Comparison of ENCODE assay signal across 15 cellular contexts in the genomic region with DNA sequence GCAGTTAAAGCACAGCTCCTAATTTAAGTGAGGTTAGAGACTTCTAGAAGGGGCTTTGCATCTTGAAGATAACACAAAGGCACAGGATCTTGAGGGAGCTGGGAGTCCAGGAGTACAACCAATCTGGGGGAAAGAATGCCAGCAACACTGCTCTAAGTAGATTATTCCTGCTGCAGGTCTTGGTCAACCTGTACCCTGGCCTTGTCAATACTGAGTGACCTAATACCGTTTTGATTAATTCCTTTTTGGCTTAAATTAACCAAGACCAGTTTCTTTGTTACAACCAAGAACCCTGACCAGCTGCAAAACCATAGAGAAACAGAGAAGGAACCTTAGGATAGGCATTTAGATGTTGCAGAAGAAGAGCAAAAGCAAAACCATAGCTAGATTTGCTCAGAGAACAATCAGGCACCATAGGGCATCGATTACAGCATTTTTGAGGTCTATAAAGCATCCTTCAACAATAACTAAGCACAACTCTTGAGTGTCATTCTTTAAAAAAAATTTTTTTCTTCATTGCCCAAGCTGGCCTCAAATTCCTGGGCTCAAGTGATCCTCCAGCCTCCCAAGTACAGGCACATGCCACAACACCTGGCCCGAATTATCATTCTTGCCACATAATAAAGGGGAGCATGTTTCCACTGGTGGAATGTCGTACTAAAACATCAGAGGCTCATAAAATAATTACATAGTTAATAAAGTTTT. TPM values are rescaled to one million over a fixed set of nuclear protein-coding genes. Genes with fewer than 3 reads are reported as not detected.
A peak's percentile ranks its signal among the peaks of the same experiment; 100 is the strongest.
DNase-seq lines count a peak whose midpoint lies in the region; ATAC-seq, FAIRE-seq and TF ChIP-seq lines count a peak whose summit lies in the region.
"Had no signal": no experiment of that assay in that cellular context is flagged by ENCODE, and none has a peak within 500 bp of the region (broad histone marks: within the 10 kb centered on the region; RNA-seq: fewer than 3 reads in every experiment).

No MANE protein-coding gene starts in this region.

- no peak overlapping the region for H3K9ac ChIP-seq in keratinocyte (ENCODE audit: control insufficient read depth, extremely low read depth, insufficient read depth, low read length)
- H3K9ac ChIP-seq: parathyroid adenoma had no signal

- no peak overlapping the region for H3K4me3 Mint-ChIP-seq in activated CD4-positive, alpha-beta memory T cell treated with anti-CD3 and anti-CD28 coated beads for 36 hours
- H3K4me3 Mint-ChIP-seq in activated CD4-positive, alpha-beta memory T cell treated with anti-CD3 and anti-CD28 coated beads, Interleukin-2, amount 10 ng/mL, durations not matched to agents 7 days and 5 days = no peak overlapping the region
- no peak overlapping the region for H3K4me3 Mint-ChIP-seq in activated T-helper 2 cell treated with anti-CD3 and anti-CD28 coated beads, Interferon-gamma antibody, Interleukin-2, Interleukin-4, amounts not matched to agents 10 μg/mL and 5 μg/mL and 100 μg/mL, durations not matched to agents 14 hours and 24 hours and 36 hours (ENCODE audit: low read depth)

- peak overlapping the region; percentile 13 for H3K27ac Mint-ChIP-seq in activated CD4-positive, alpha-beta memory T cell treated with anti-CD3 and anti-CD28 coated beads for 36 hours
- no peak overlapping the region for H3K27ac Mint-ChIP-seq in activated CD4-positive, alpha-beta memory T cell treated with anti-CD3 and anti-CD28 coated beads, Interleukin-2, amount 10 ng/mL, durations not matched to agents 7 days and 5 days
- H3K27ac Mint-ChIP-seq in activated T-helper 2 cell treated with anti-CD3 and anti-CD28 coated beads, Interferon-gamma antibody, Interleukin-2, Interleukin-4, amounts not matched to agents 10 μg/mL and 5 μg/mL and 100 μg/mL, durations not matched to agents 14 hours and 24 hours and 36 hours = no peak overlapping the region

- H3K9me3 ChIP-seq in OCI-LY7 (ENCODE audit: low read length) (no peaks in the 10 kb centered on the region), keratinocyte (ENCODE audit: control insufficient read depth, low read depth, low read length) (no peaks in the 10 kb centered on the region)

- peaks cover 82% of the 10 kb centered on the region for H3K4me1 Mint-ChIP-seq in activated CD4-positive, alpha-beta memory T cell treated with anti-CD3 and anti-CD28 coated beads for 36 hours (ENCODE audit: low read depth)
- peaks cover 78% of the 10 kb centered on the region for H3K4me1 Mint-ChIP-seq in activated CD4-positive, alpha-beta memory T cell treated with anti-CD3 and anti-CD28 coated beads, Interleukin-2, amount 10 ng/mL, durations not matched to agents 7 days and 5 days
- peaks cover 67% of the 10 kb centered on the region for H3K4me1 Mint-ChIP-seq in activated T-helper 2 cell treated with anti-CD3 and anti-CD28 coated beads, Interferon-gamma antibody, Interleukin-2, Interleukin-4, amounts not matched to agents 10 μg/mL and 5 μg/mL and 100 μg/mL, durations not matched to agents 14 hours and 24 hours and 36 hours (ENCODE audit: low read depth)

- no peak for FAIRE-seq in keratinocyte (lab: Jason Lieb, UNC)
- FAIRE-seq: A204.1 had no signal

- H3K27ac ChIP-seq in OCI-LY7 (ENCODE audit: low read depth, low read length, poor library complexity, severe bottlenecking) (peak overlapping the region; percentile 28), keratinocyte (ENCODE audit: control insufficient read depth, insufficient read depth, low read length) (no peak overlapping the region), skin epidermis (peak overlapping the region in 12 of 21 experiments; percentile 5 to 78 (median 70))
- H3K27ac ChIP-seq: parathyroid adenoma had no signal

- no peak for DNase-seq in activated CD4-positive, alpha-beta memory T cell treated with anti-CD3 and anti-CD28 coated beads for 36 hours
- DNase-seq in activated CD4-positive, alpha-beta memory T cell treated with anti-CD3 and anti-CD28 coated beads, Interleukin-2, amount 10 ng/mL, durations not matched to agents 7 days and 5 days = no peak
- DNase-seq in OCI-LY7 (ENCODE audit: low spot score) (no peak), keratinocyte (ENCODE audit: low read depth, low spot score) (no peak), NCI-H226 (no peak)
- no peak for DNase-seq in activated T-helper 2 cell treated with anti-CD3 and anti-CD28 coated beads, Interferon-gamma antibody, Interleukin-2, Interleukin-4, amounts not matched to agents 10 μg/mL and 5 μg/mL and 100 μg/mL, durations not matched to agents 14 hours and 24 hours and 36 hours (ENCODE audit: low spot score)
- DNase-seq: activated CD4-positive, CD25-positive, alpha-beta regulatory T cell; caudate nucleus; islet precursor cell; NCI-H524 treated with DMSO at 0.1 percent for 48 hours; Right ventricle myocardium superior had no signal

- CTCF ChIA-PET in activated CD4-positive, alpha-beta memory T cell treated with anti-CD3 and anti-CD28 coated beads for 36 hours (lab: Charles Lee) = interaction anchor here (0.7 to 4.1 kb wide), 6 partner anchors 12 to 85 kb away, joined by 3 to 21 read pairs (median 6); no protein-coding TSS in a partner anchor
- CTCF ChIA-PET in activated CD4-positive, alpha-beta memory T cell treated with anti-CD3 and anti-CD28 coated beads, Interleukin-2, amount 10 ng/mL, durations not matched to agents 7 days and 5 days (lab: Charles Lee) = interaction anchor here (1.2 to 1.6 kb wide), 6 partner anchors 28 to 326 kb away, joined by 3 to 5 read pairs (median 4); no protein-coding TSS in a partner anchor
- CTCF ChIA-PET in OCI-LY7 (lab: Charles Lee; ENCODE audit: unreplicated experiment) = no interaction called here

- TF ChIP-seq CTCF in OCI-LY7 (conservative IDR thresholded peaks at IDR 0.05; ENCODE audit: low read length) (no peak), keratinocyte (optimal IDR thresholded peaks at IDR 0.05 in 1 of 3, IDR thresholded peaks at IDR 0.05 in 1 of 3, conservative IDR thresholded peaks at IDR 0.05 in 1 of 3; ENCODE audit: extremely low read depth in 1 of 3, insufficient read depth in 2 of 3, low read length in 3 of 3) (no peak)

- H3K27me3 ChIP-seq in keratinocyte (ENCODE audit: control insufficient read depth, extremely low read depth, insufficient read depth, low read length) = no peaks in the 10 kb centered on the region

- no peaks in the 10 kb centered on the region for H3K9me2 ChIP-seq in OCI-LY7 (ENCODE audit: insufficient read depth, low read length)

- H3K79me2 ChIP-seq in OCI-LY7 (ENCODE audit: insufficient read depth, low read depth, low read length) (peaks cover 100% of the 10 kb centered on the region), keratinocyte (ENCODE audit: control insufficient read depth, insufficient read depth, low read length) (peaks cover 98% of the 10 kb centered on the region)

- H3K27me3 Mint-ChIP-seq in activated CD4-positive, alpha-beta memory T cell treated with anti-CD3 and anti-CD28 coated beads for 36 hours = no peaks in the 10 kb centered on the region
- H3K27me3 Mint-ChIP-seq in activated CD4-positive, alpha-beta memory T cell treated with anti-CD3 and anti-CD28 coated beads, Interleukin-2, amount 10 ng/mL, durations not matched to agents 7 days and 5 days = no peaks in the 10 kb centered on the region
- H3K27me3 Mint-ChIP-seq in activated T-helper 2 cell treated with anti-CD3 and anti-CD28 coated beads, Interferon-gamma antibody, Interleukin-2, Interleukin-4, amounts not matched to agents 10 μg/mL and 5 μg/mL and 100 μg/mL, durations not matched to agents 14 hours and 24 hours and 36 hours (ENCODE audit: low read depth) = no peaks in the 10 kb centered on the region

- intact Hi-C loops in activated CD4-positive, alpha-beta memory T cell treated with anti-CD3 and anti-CD28 coated beads for 36 hours (cut with micrococcal nuclease) = no loop called here
- intact Hi-C loops in OCI-LY7 (cut with micrococcal nuclease; ENCODE audit: unreplicated experiment) = no loop called here
- intact Hi-C loops in activated T-helper 2 cell treated with anti-CD3 and anti-CD28 coated beads, Interferon-gamma antibody, Interleukin-2, Interleukin-4, amounts not matched to agents 10 μg/mL and 5 μg/mL and 100 μg/mL, durations not matched to agents 14 hours and 24 hours and 36 hours (cut with micrococcal nuclease) = loop anchor here (10.0 kb wide), 1 partner anchor 122 kb away; the partner anchor contains the start of gene ITPRIPL1

- H3K4me2 ChIP-seq in OCI-LY7 (ENCODE audit: low read length) = peak overlapping the region; percentile 97
- peak overlapping the region; percentile 85 for H3K4me2 ChIP-seq in keratinocyte (ENCODE audit: control insufficient read depth, extremely low read depth, insufficient read depth, low read depth, low read length)

- H3K4me3 ChIP-seq in OCI-LY7 (ENCODE audit: low read depth, low read length, poor library complexity, severe bottlenecking) = peak overlapping the region; percentile 22
- no peak overlapping the region for H3K4me3 ChIP-seq in keratinocyte (ENCODE audit: control insufficient read depth in 2 of 3, extremely low read depth in 1 of 3, insufficient read depth in 2 of 3, low read depth in 1 of 3, low read length in 3 of 3)
- H3K4me3 ChIP-seq in skin epidermis = no peak overlapping the region

- no peaks in the 10 kb centered on the region for H3K9me3 Mint-ChIP-seq in activated CD4-positive, alpha-beta memory T cell treated with anti-CD3 and anti-CD28 coated beads for 36 hours
- no peaks in the 10 kb centered on the region for H3K9me3 Mint-ChIP-seq in activated CD4-positive, alpha-beta memory T cell treated with anti-CD3 and anti-CD28 coated beads, Interleukin-2, amount 10 ng/mL, durations not matched to agents 7 days and 5 days
- H3K9me3 Mint-ChIP-seq in activated T-helper 2 cell treated with anti-CD3 and anti-CD28 coated beads, Interferon-gamma antibody, Interleukin-2, Interleukin-4, amounts not matched to agents 10 μg/mL and 5 μg/mL and 100 μg/mL, durations not matched to agents 14 hours and 24 hours and 36 hours = no peaks in the 10 kb centered on the region

- H4K20me1 ChIP-seq in OCI-LY7 (ENCODE audit: insufficient read depth, low read length) (peaks cover 71% of the 10 kb centered on the region), keratinocyte (ENCODE audit: control insufficient read depth, extremely low read depth, insufficient read depth, low read length) (peaks cover 5% of the 10 kb centered on the region)

- no peak for ATAC-seq in HG03108 (IDR thresholded peaks at IDR 0.05; ENCODE audit: unreplicated experiment)

- peaks cover 78% of the 10 kb centered on the region for H3K36me3 ChIP-seq in OCI-LY7 (ENCODE audit: insufficient read depth, low read length)
- H3K36me3 ChIP-seq in keratinocyte (ENCODE audit: control insufficient read depth in 2 of 2, extremely low read depth in 1 of 2, insufficient read depth in 2 of 2, low read length in 2 of 2) = no peaks in the 10 kb centered on the region

- H2AFZ ChIP-seq in OCI-LY7 (ENCODE audit: low read length) (no peak overlapping the region), keratinocyte (ENCODE audit: control insufficient read depth, low read length) (no peak overlapping the region)
- H2AFZ ChIP-seq: parathyroid adenoma had no signal

- H3K36me3 Mint-ChIP-seq in activated CD4-positive, alpha-beta memory T cell treated with anti-CD3 and anti-CD28 coated beads for 36 hours = peaks cover 33% of the 10 kb centered on the region
- peaks cover 39% of the 10 kb centered on the region for H3K36me3 Mint-ChIP-seq in activated CD4-positive, alpha-beta memory T cell treated with anti-CD3 and anti-CD28 coated beads, Interleukin-2, amount 10 ng/mL, durations not matched to agents 7 days and 5 days (ENCODE audit: low read depth)
- peaks cover 54% of the 10 kb centered on the region for H3K36me3 Mint-ChIP-seq in activated T-helper 2 cell treated with anti-CD3 and anti-CD28 coated beads, Interferon-gamma antibody, Interleukin-2, Interleukin-4, amounts not matched to agents 10 μg/mL and 5 μg/mL and 100 μg/mL, durations not matched to agents 14 hours and 24 hours and 36 hours (ENCODE audit: low read depth)

- dilution Hi-C loops in keratinocyte (cut with MboI; ENCODE audit: extremely low pct_ligation_motif_present, low sequenced_read_pairs) = no loop called here

- POLR2A ChIA-PET in activated CD4-positive, alpha-beta memory T cell treated with anti-CD3 and anti-CD28 coated beads for 36 hours (lab: Charles Lee) = no interaction called here
- POLR2A ChIA-PET in activated CD4-positive, alpha-beta memory T cell treated with anti-CD3 and anti-CD28 coated beads, Interleukin-2, amount 10 ng/mL, durations not matched to agents 7 days and 5 days (lab: Charles Lee) = interaction anchor here (1.0 to 3.2 kb wide), 4 partner anchors 40 to 123 kb away, joined by 3 to 15 read pairs (median 4); partner anchors contain the start of genes CIAO1 and TMEM127
- POLR2A ChIA-PET in OCI-LY7 (lab: Charles Lee) = interaction anchor here (0.5 to 4.7 kb wide), 4 partner anchors 8 to 32 kb away, joined by 3 to 21 read pairs (median 4); no protein-coding TSS in a partner anchor

- BruUV-seq in OCI-LY7 (replicated peaks; lab: Mats Ljungman, UMichigan) = no TSS peak

- peaks cover 2% of the 10 kb centered on the region for H3K9me1 ChIP-seq in keratinocyte (ENCODE audit: control insufficient read depth, extremely low read depth, insufficient read depth, low read length)

- H3K4me1 ChIP-seq in OCI-LY7 (ENCODE audit: insufficient read depth, low read length, poor library complexity, severe bottlenecking) = peaks cover 82% of the 10 kb centered on the region
- peaks cover 66% of the 10 kb centered on the region for H3K4me1 ChIP-seq in keratinocyte (ENCODE audit: control insufficient read depth, extremely low read depth, insufficient read depth, low read length)

RNA-seq across cellular contexts. Expression of gene STARD7, which starts 6.3 kb away (rescaled TPM):
- total RNA-seq in activated CD4-positive, alpha-beta memory T cell treated with anti-CD3 and anti-CD28 coated beads for 36 hours = 100 to 1,000 TPM; 173 to 181 TPM
- 100 to 1,000 TPM; 108 to 113 TPM for total RNA-seq in activated CD4-positive, alpha-beta memory T cell treated with anti-CD3 and anti-CD28 coated beads, Interleukin-2, amount 10 ng/mL, durations not matched to agents 7 days and 5 days
- 208 and 239 TPM in 2 replicates for total RNA-seq in OCI-LY7 (2014; rRNA removed; shearing (Covaris generic))
- 186 and 206 TPM in 2 replicates for total RNA-seq in OCI-LY7 (2022)
- polyA plus RNA-seq in keratinocyte = 44.8 to 84.6 TPM (median 73.4 TPM) in 3 replicates
- polyA plus RNA-seq in keratinocyte (2011; ENCODE audit: low read depth) = 29.8 TPM
- 55.3 and 75.9 TPM in 2 replicates for polyA plus RNA-seq in keratinocyte (2011; cell fraction: cytosol; rRNA removed)
- 50.8 and 61.7 TPM in 2 replicates for polyA plus RNA-seq in keratinocyte (2011; cell fraction: nucleus; rRNA removed)
- 36.6 and 67.5 TPM in 2 replicates for polyA plus RNA-seq in keratinocyte (2012; ENCODE audit: low replicate concordance)
- 35.4 to 80.6 TPM (median 49.0 TPM) in 3 replicates for polyA minus RNA-seq in keratinocyte
- 69.3 TPM for polyA minus RNA-seq in keratinocyte (2011; cell fraction: cytosol; rRNA and poly(A)+ RNA removed)
- polyA minus RNA-seq in keratinocyte (2011; cell fraction: nucleus; rRNA and poly(A)+ RNA removed) = 38.5 and 64.8 TPM in 2 replicates
- total RNA-seq in activated T-helper 2 cell treated with anti-CD3 and anti-CD28 coated beads, Interferon-gamma antibody, Interleukin-2, Interleukin-4, amounts not matched to agents 10 μg/mL and 5 μg/mL and 100 μg/mL, durations not matched to agents 14 hours and 24 hours and 36 hours = 201 and 206 TPM in 2 replicates

RNA-seq across cellular contexts. Expression of gene DUSP2, which starts 57.1 kb away (rescaled TPM):
- total RNA-seq in activated CD4-positive, alpha-beta memory T cell treated with anti-CD3 and anti-CD28 coated beads for 36 hours = 100 to 1,000 TPM; 522 to 539 TPM
- total RNA-seq in activated CD4-positive, alpha-beta memory T cell treated with anti-CD3 and anti-CD28 coated beads, Interleukin-2, amount 10 ng/mL, durations not matched to agents 7 days and 5 days = 10 to 100 TPM; 40.8 to 42.5 TPM
- 94.7 and 110 TPM in 2 replicates for total RNA-seq in OCI-LY7 (2014; rRNA removed; shearing (Covaris generic))
- total RNA-seq in OCI-LY7 (2022) = 31.2 and 37.3 TPM in 2 replicates
- polyA plus RNA-seq in keratinocyte = 0.79 to 2.1 TPM (median 1.2 TPM) in 3 replicates
- polyA plus RNA-seq in keratinocyte (2011; ENCODE audit: low read depth) = 0.77 TPM
- 0.80 and 1.7 TPM in 2 replicates for polyA plus RNA-seq in keratinocyte (2011; cell fraction: cytosol; rRNA removed)
- 1.2 and 2.3 TPM in 2 replicates for polyA plus RNA-seq in keratinocyte (2011; cell fraction: nucleus; rRNA removed)
- polyA plus RNA-seq in keratinocyte (2012; ENCODE audit: low replicate concordance) = 1.1 and 4.7 TPM in 2 replicates
- polyA minus RNA-seq in keratinocyte = 0.82 to 1.9 TPM (median 0.92 TPM) in 3 replicates
- polyA minus RNA-seq in keratinocyte (2011; cell fraction: cytosol; rRNA and poly(A)+ RNA removed) = 3.8 TPM
- 1.4 and 2.8 TPM in 2 replicates for polyA minus RNA-seq in keratinocyte (2011; cell fraction: nucleus; rRNA and poly(A)+ RNA removed)
- 238 and 260 TPM in 2 replicates for total RNA-seq in activated T-helper 2 cell treated with anti-CD3 and anti-CD28 coated beads, Interferon-gamma antibody, Interleukin-2, Interleukin-4, amounts not matched to agents 10 μg/mL and 5 μg/mL and 100 μg/mL, durations not matched to agents 14 hours and 24 hours and 36 hours
